In the genomic region with DNA sequence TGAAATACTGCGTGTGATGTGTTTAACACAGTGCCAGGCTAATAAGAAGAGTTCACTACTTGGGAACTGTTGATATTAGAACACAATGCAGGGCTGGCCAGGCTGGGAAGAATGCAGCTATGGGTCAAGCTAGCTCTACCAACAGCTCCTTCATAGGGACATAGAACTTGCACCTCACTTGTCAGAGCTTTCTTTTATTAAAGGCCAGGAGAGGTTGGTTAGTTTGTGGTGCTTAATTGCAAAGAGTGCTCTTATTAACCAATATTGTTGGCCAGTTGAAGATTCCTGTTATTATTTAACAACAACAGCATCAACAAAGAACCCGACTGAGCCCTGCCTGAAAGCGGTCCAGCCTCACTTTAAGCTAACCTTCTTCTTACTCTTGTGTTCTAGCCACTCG, we compare ENCODE assay signal across 26 cellular contexts. TPM values are rescaled to one million over a fixed set of nuclear protein-coding genes. Genes with fewer than 3 reads are reported as not detected.
"Had no signal": no experiment of that assay in that cellular context is flagged by ENCODE, and none has a peak within 500 bp of the region (broad histone marks: within the 10 kb centered on the region; RNA-seq: fewer than 3 reads in every experiment).

No MANE protein-coding gene starts in this region.

- ATAC-seq: activated T-cell treated with anti-CD3 and anti-CD28 coated beads, Interleukin-2, amount 50 U/mL, for 4 hours; Panc1; Right ventricle myocardium inferior; T-cell had no signal

- H3K4me3 ChIP-seq: SK-N-MC had no signal

- FAIRE-seq: astrocyte, TTC549 had no signal

- DNase-seq: activated CD4-positive, alpha-beta memory T cell treated with anti-CD3 and anti-CD28 coated beads for 36 hours; activated CD4-positive, alpha-beta T cell treated with anti-CD3 and anti-CD28 coated beads, Interleukin-2, amount 10 ng/mL, durations not matched to agents 7 days and 5 days; activated CD4-positive, CD25-positive, alpha-beta regulatory T cell; activated CD8-positive, alpha-beta memory T cell treated with anti-CD3 and anti-CD28 coated beads for 24 hours; activated effector memory CD4-positive, alpha-beta T cell treated with anti-CD3 and anti-CD28 coated beads, Interleukin-2, amount 50 U/mL, for 16 hours; activated naive CD4-positive, alpha-beta T cell treated with anti-CD3 and anti-CD28 coated beads for 36 hours; activated T-cell treated with anti-CD3 and anti-CD28 coated beads, Interleukin-2, amount 50 U/mL, for 4 hours; amygdala; NCI-H1048; NCI-H146; NCI-H187 treated with DMSO at 0.1 percent for 48 hours; NCI-H2081 treated with DMSO at 0.1 percent for 48 hours; NCI-H446; NCI-H524 treated with DMSO at 0.1 percent for 48 hours; NCI-H748 treated with DMSO at 0.1 percent for 48 hours; OCI-M1; RPMI8226; T-cell; T-helper 2 cell; T1000 had no signal

- H3K27ac ChIP-seq: SK-N-MC had no signal

RNA-seq across cellular contexts. Expression of a gene that starts 43.5 kb away (rescaled TPM):
- total RNA-seq: activated CD4-positive, alpha-beta memory T cell treated with anti-CD3 and anti-CD28 coated beads for 36 hours; activated CD4-positive, alpha-beta T cell treated with anti-CD3 and anti-CD28 coated beads, Interleukin-2, amount 10 ng/mL, durations not matched to agents 7 days and 5 days; activated naive CD4-positive, alpha-beta T cell treated with anti-CD3 and anti-CD28 coated beads for 36 hours; activated T-cell treated with anti-CD3 and anti-CD28 coated beads, Interleukin-2, amount 50 U/mL, for 4 hours; astrocyte; LHCN-M2; Right ventricle myocardium inferior; T-cell had no signal
